ENCODE assay signal across 8 cellular contexts in the genomic region with DNA sequence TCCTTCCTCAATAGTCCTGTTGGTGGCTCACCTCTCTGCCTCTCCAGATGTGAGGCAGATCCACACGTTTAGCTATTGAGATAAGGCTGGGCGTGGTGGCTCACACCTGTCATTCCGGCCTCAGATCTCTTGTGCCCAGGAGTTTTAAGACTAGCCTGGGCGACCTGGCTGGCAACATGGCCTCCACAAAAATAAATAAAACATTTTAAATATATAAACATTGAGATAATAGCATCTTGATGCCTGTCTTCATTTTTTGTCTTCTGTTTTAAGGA. TPM values are rescaled to one million over a fixed set of nuclear protein-coding genes. Genes with fewer than 3 reads are reported as not detected.
DNase-seq lines count a peak whose midpoint lies in the region; ATAC-seq and TF ChIP-seq lines count a peak whose summit lies in the region.

No MANE protein-coding gene starts in this region.

- peak overlapping the region; percentile 76 for H3K4me3 Mint-ChIP-seq in activated naive CD8-positive, alpha-beta T cell treated with anti-CD3 and anti-CD28 coated beads, Interleukin-2, amount 10 ng/mL, durations not matched to agents 7 days and 5 days

- H3K9me3 ChIP-seq in GM23248 (ENCODE audit: low read depth) (no peaks in the 10 kb centered on the region), mesenchymal stem cell (ENCODE audit: control insufficient read depth, low read length) (peaks cover 2% of the 10 kb centered on the region)

- peaks cover 5% of the 10 kb centered on the region; the same call in 1 of the 2 replicates for H3K4me1 ChIP-seq in GM23248 (ENCODE audit: insufficient read depth)
- peaks cover 32% of the 10 kb centered on the region for H3K4me1 ChIP-seq in mesenchymal stem cell (ENCODE audit: control insufficient read depth, insufficient read depth, low read depth, low read length)

- no peaks in the 10 kb centered on the region for H3K36me3 ChIP-seq in GM23248 (ENCODE audit: low read depth)
- H3K36me3 ChIP-seq in mesenchymal stem cell (ENCODE audit: control insufficient read depth in 1 of 2, insufficient read depth in 2 of 2, low read depth in 1 of 2, low read length in 2 of 2) = peaks cover 14 to 22% of the 10 kb centered on the region in 2 experiments

- H3K27me3 ChIP-seq in GM23248 (replicated peaks; ENCODE audit: insufficient read depth) = no peaks in the 10 kb centered on the region
- peaks cover 18 to 21% of the 10 kb centered on the region in 2 experiments for H3K27me3 ChIP-seq in mesenchymal stem cell (ENCODE audit: control insufficient read depth in 1 of 2, insufficient read depth in 1 of 2, low read length in 2 of 2)

- H3K27me3 Mint-ChIP-seq in activated naive CD8-positive, alpha-beta T cell treated with anti-CD3 and anti-CD28 coated beads, Interleukin-2, amount 10 ng/mL, durations not matched to agents 7 days and 5 days = no peaks in the 10 kb centered on the region

- H3K79me1 ChIP-seq in mesenchymal stem cell (replicated peaks; ENCODE audit: low read length, poor library complexity, severe bottlenecking) = peaks cover 12% of the 10 kb centered on the region

- WGBS in GM23248 (ENCODE audit: low coverage in 1 of 2, low lambda C conversion rate in 2 of 2, missing lambda C conversion rate in 2 of 2), 2 experiments = 51 to 53% methylated on average over 4 of the region's 4 CpGs
- WGBS in mesenchymal stem cell = 71% methylated on average over 4 of the region's 4 CpGs

- H3K9me2 ChIP-seq in GM23248 (ENCODE audit: insufficient read depth) = no peaks in the 10 kb centered on the region

- H4K20me1 ChIP-seq in GM23248 (ENCODE audit: insufficient read depth) = no peaks in the 10 kb centered on the region

- H3K4me1 Mint-ChIP-seq in activated naive CD8-positive, alpha-beta T cell treated with anti-CD3 and anti-CD28 coated beads, Interleukin-2, amount 10 ng/mL, durations not matched to agents 7 days and 5 days = peaks cover 5% of the 10 kb centered on the region

- no peak for ATAC-seq in activated naive CD8-positive, alpha-beta T cell treated with anti-CD3 and anti-CD28 coated beads, Interleukin-2, amount 10 ng/mL, durations not matched to agents 7 days and 5 days (ENCODE audit: low read depth)
- no peak for ATAC-seq in GM19455 (IDR thresholded peaks at IDR 0.05; ENCODE audit: unreplicated experiment)

- H3K36me3 Mint-ChIP-seq in activated naive CD8-positive, alpha-beta T cell treated with anti-CD3 and anti-CD28 coated beads, Interleukin-2, amount 10 ng/mL, durations not matched to agents 7 days and 5 days = no peaks in the 10 kb centered on the region

- peak overlapping the region; percentile 56 for H3K27ac Mint-ChIP-seq in activated naive CD8-positive, alpha-beta T cell treated with anti-CD3 and anti-CD28 coated beads, Interleukin-2, amount 10 ng/mL, durations not matched to agents 7 days and 5 days

- H2BK15ac ChIP-seq in mesenchymal stem cell (ENCODE audit: low read depth, poor library complexity, severe bottlenecking) = no peak overlapping the region

- H4K8ac ChIP-seq in mesenchymal stem cell (ENCODE audit: low read length) = no peak overlapping the region

- H4K91ac ChIP-seq in mesenchymal stem cell (ENCODE audit: low read length) = no peak overlapping the region

- DNase-seq in GM23248 (no peak), mesenchymal stem cell (no peak), NCI-H345 (lab: John Stamatoyannopoulos, UW) (no peak), D341Med (ENCODE audit: low spot score) (no peak), DMS114 treated with DMSO at 0.1 percent for 48 hours (lab: John Stamatoyannopoulos, UW; ENCODE audit: unreplicated experiment) (no peak)
- DNase-seq in activated naive CD8-positive, alpha-beta T cell treated with anti-CD3 and anti-CD28 coated beads, Interleukin-2, amount 10 ng/mL, durations not matched to agents 7 days and 5 days = no peak

- H2BK12ac ChIP-seq in mesenchymal stem cell (ENCODE audit: low read length in 2 of 2) = no peak overlapping the region

- no peaks in the 10 kb centered on the region for H3F3A ChIP-seq in GM23248 (ENCODE audit: insufficient read depth)

- H3K9ac ChIP-seq in GM23248 (peak overlapping the region; percentile 84), mesenchymal stem cell (ENCODE audit: low read length) (peak overlapping the region; percentile 88)

- no peak overlapping the region for H3K4ac ChIP-seq in mesenchymal stem cell (ENCODE audit: low read depth in 1 of 2, low read length in 2 of 2)

- H3K9me3 Mint-ChIP-seq in activated naive CD8-positive, alpha-beta T cell treated with anti-CD3 and anti-CD28 coated beads, Interleukin-2, amount 10 ng/mL, durations not matched to agents 7 days and 5 days = peaks cover 3% of the 10 kb centered on the region

- H3K4me2 ChIP-seq in GM23248 (ENCODE audit: unreplicated experiment) (peak overlapping the region; percentile 79), mesenchymal stem cell (ENCODE audit: low read length, poor library complexity, severe bottlenecking) (peak overlapping the region; percentile 78)

- H2BK120ac ChIP-seq in mesenchymal stem cell (ENCODE audit: low read depth, low read length) = no peak overlapping the region

- POLR2A ChIA-PET in activated naive CD8-positive, alpha-beta T cell treated with anti-CD3 and anti-CD28 coated beads, Interleukin-2, amount 10 ng/mL, durations not matched to agents 7 days and 5 days (lab: Charles Lee) = interaction anchor here (1.0 to 1.5 kb wide), 5 partner anchors 11 to 159 kb away, joined by 3 to 6 read pairs (median 4); partner anchors contain the start of genes NACC2 and UBAC1

- TF ChIP-seq CTCF in 22Rv1 (IDR thresholded peaks at IDR 0.05) = no peak

- H2AK5ac ChIP-seq in mesenchymal stem cell (ENCODE audit: low read length, severe bottlenecking) = no peak overlapping the region

- H2AFZ ChIP-seq in GM23248 (peak overlapping the region; percentile 46; the same call in 1 of the 2 replicates), mesenchymal stem cell (ENCODE audit: low read depth, low read length) (no peak overlapping the region)

- H2BK5ac ChIP-seq in mesenchymal stem cell (ENCODE audit: low read depth, low read length, poor library complexity, severe bottlenecking) = no peak overlapping the region

- peak overlapping the region; percentile 93 for H3K27ac ChIP-seq in 22Rv1
- H3K27ac ChIP-seq in GM23248 = peak overlapping the region; percentile 71
- H3K27ac ChIP-seq in mesenchymal stem cell (ENCODE audit: low read length, poor library complexity, severe bottlenecking) = no peak overlapping the region

- peak overlapping the region; percentile 76 for H3K4me3 ChIP-seq in GM23248
- H3K4me3 ChIP-seq in mesenchymal stem cell (ENCODE audit: insufficient read depth in 1 of 2, low read depth in 1 of 2, low read length in 2 of 2) = peak overlapping the region in 1 of 2 experiments; percentile 78

- H3K14ac ChIP-seq in mesenchymal stem cell (ENCODE audit: low read length in 2 of 2) = no peak overlapping the region

- no peak overlapping the region for H3K18ac ChIP-seq in mesenchymal stem cell (ENCODE audit: low read depth in 1 of 2, low read length in 2 of 2)

- in situ Hi-C loops in GM23248 (cut with MboI) = loop anchor here (5.0 kb wide), 1 partner anchor 153 kb away; no protein-coding TSS in a partner anchor

- H3K79me2 ChIP-seq in GM23248 (ENCODE audit: insufficient read depth) = peaks cover 17% of the 10 kb centered on the region

- H3K23ac ChIP-seq in mesenchymal stem cell (ENCODE audit: low read length in 2 of 2) = no peak overlapping the region

RNA-seq across cellular contexts. Expression of gene TMEM250, which starts 1.4 kb away (rescaled TPM):
- 69.7 and 94.0 TPM in 2 replicates for total RNA-seq in GM23248 (2014; rRNA removed; shearing (Covaris generic))
- polyA plus RNA-seq in GM23248 (2016; fragmentation: Nextera tagmentation; extraction: Ambion mirVana) = 25.2 and 25.9 TPM in 2 replicates
- total RNA-seq in activated naive CD8-positive, alpha-beta T cell treated with anti-CD3 and anti-CD28 coated beads, Interleukin-2, amount 10 ng/mL, durations not matched to agents 7 days and 5 days = 10 to 100 TPM; 45.3 to 45.9 TPM
- 18.1 TPM for polyA plus RNA-seq in mesenchymal stem cell (2013, experiment 1 of 2)
- polyA plus RNA-seq in mesenchymal stem cell (2013, experiment 2 of 2) = 17.5 TPM

RNA-seq across cellular contexts. Expression of gene NACC2, which starts 25.0 kb away (rescaled TPM):
- 30.7 and 35.9 TPM in 2 replicates for total RNA-seq in GM23248 (2014; rRNA removed; shearing (Covaris generic))
- 5.2 and 5.3 TPM in 2 replicates for polyA plus RNA-seq in GM23248 (2016; fragmentation: Nextera tagmentation; extraction: Ambion mirVana)
- 10 to 100 TPM; 10.5 to 11.2 TPM for total RNA-seq in activated naive CD8-positive, alpha-beta T cell treated with anti-CD3 and anti-CD28 coated beads, Interleukin-2, amount 10 ng/mL, durations not matched to agents 7 days and 5 days
- polyA plus RNA-seq in mesenchymal stem cell (2013, experiment 1 of 2) = 25.9 TPM
- polyA plus RNA-seq in mesenchymal stem cell (2013, experiment 2 of 2) = 26.0 TPM
